39 cellular contexts compared by ENCODE assay signal in the genomic region with DNA sequence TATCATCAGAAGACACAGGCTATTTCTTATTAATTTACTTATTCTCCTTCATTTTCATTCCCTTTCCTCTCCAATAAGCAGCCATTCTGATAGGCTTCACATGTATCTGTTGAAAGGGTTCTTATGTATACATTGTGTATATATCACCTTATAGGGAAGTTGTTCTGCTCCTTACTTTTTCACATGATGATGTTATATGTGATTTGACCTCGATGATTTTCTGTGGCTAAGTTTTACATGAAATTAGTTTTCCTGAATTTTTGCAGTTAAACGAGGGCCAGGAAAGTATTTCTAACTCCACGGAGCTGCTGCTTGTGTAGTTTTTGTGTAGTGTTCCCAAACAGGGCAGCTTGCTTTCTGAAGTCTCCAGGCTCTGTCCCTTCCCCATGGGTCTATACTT.
"Had no signal": no experiment of that assay in that cellular context is flagged by ENCODE, and none has a peak within 500 bp of the region (broad histone marks: within the 10 kb centered on the region; RNA-seq: fewer than 3 reads in every experiment).

No MANE protein-coding gene starts in this region.

- H3K27me3 Mint-ChIP-seq: activated naive CD4-positive, alpha-beta T cell treated with anti-CD3 and anti-CD28 coated beads, Interleukin-2, amount 50 U/mL, for 24 hours; activated naive CD8-positive, alpha-beta T cell treated with anti-CD3 and anti-CD28 coated beads for 36 hours; activated naive CD8-positive, alpha-beta T cell treated with anti-CD3 and anti-CD28 coated beads, Interleukin-2, amount 50 U/mL, for 24 hours; activated T-cell treated with anti-CD3 and anti-CD28 coated beads, Interleukin-2, amount 50 U/mL, for 24 hours; activated T-helper 17 cell treated with anti-CD3 and anti-CD28 coated beads, Interleukin-2, amount 50 U/mL, for 72 hours; brain had no signal

- H3K9me3 Mint-ChIP-seq: activated naive CD4-positive, alpha-beta T cell treated with anti-CD3 and anti-CD28 coated beads for 36 hours; activated naive CD4-positive, alpha-beta T cell treated with anti-CD3 and anti-CD28 coated beads, Interleukin-2, amount 10 ng/mL, durations not matched to agents 7 days and 5 days; activated naive CD4-positive, alpha-beta T cell treated with anti-CD3 and anti-CD28 coated beads, Interleukin-2, amount 50 U/mL, for 24 hours; activated naive CD4-positive, alpha-beta T cell treated with anti-CD3 and anti-CD28 coated beads, Interleukin-2, amount 50 U/mL, for 72 hours; activated naive CD8-positive, alpha-beta T cell treated with anti-CD3 and anti-CD28 coated beads, Interleukin-2, amount 10 ng/mL, durations not matched to agents 7 days and 5 days; activated naive CD8-positive, alpha-beta T cell treated with anti-CD3 and anti-CD28 coated beads, Interleukin-2, amount 50 U/mL, for 24 hours; activated T-cell treated with anti-CD3 and anti-CD28 coated beads, Interleukin-2, amount 50 U/mL, for 24 hours; activated T-cell treated with anti-CD3 and anti-CD28 coated beads, Interleukin-2, amount 50 U/mL, for 4 hours; activated T-helper 1 cell treated with anti-CD3 and anti-CD28 coated beads, Interleukin-12 subunit alpha, Interleukin-12 subunit beta, Interleukin-2, Interleukin-4 antibody, amounts not matched to agents 30 ng/mL and 10 ng/mL and 1 ng/mL, durations not matched to agents 14 hours and 24 hours and 36 hours; activated T-helper 17 cell treated with anti-CD3 and anti-CD28 coated beads, Interleukin-2, amount 50 U/mL, for 72 hours; activated T-helper 2 cell treated with anti-CD3 and anti-CD28 coated beads, Interferon-gamma antibody, Interleukin-2, Interleukin-4, amounts not matched to agents 10 μg/mL and 5 μg/mL and 100 μg/mL, durations not matched to agents 14 hours and 24 hours and 36 hours had no signal

- H3K4me3 ChIP-seq: adrenal gland, ascending aorta, body of pancreas, breast epithelium, cardiac muscle cell had no signal

- H3K4me1 Mint-ChIP-seq: activated naive CD4-positive, alpha-beta T cell treated with anti-CD3 and anti-CD28 coated beads, Interleukin-2, amount 10 ng/mL, durations not matched to agents 7 days and 5 days; activated naive CD4-positive, alpha-beta T cell treated with anti-CD3 and anti-CD28 coated beads, Interleukin-2, amount 50 U/mL, for 24 hours; activated naive CD8-positive, alpha-beta T cell treated with anti-CD3 and anti-CD28 coated beads for 36 hours; activated naive CD8-positive, alpha-beta T cell treated with anti-CD3 and anti-CD28 coated beads, Interleukin-2, amount 10 ng/mL, durations not matched to agents 7 days and 5 days; activated naive CD8-positive, alpha-beta T cell treated with anti-CD3 and anti-CD28 coated beads, Interleukin-2, amount 50 U/mL, for 24 hours; activated T-helper 17 cell treated with anti-CD3 and anti-CD28 coated beads, Interleukin-2, amount 50 U/mL, for 72 hours; brain had no signal

- H3K27ac ChIP-seq: adrenal gland, ascending aorta, body of pancreas, brain microvascular endothelial cell, breast epithelium, cardiac muscle cell had no signal

- H3K36me3 Mint-ChIP-seq: activated naive CD4-positive, alpha-beta T cell treated with anti-CD3 and anti-CD28 coated beads, Interleukin-2, amount 10 ng/mL, durations not matched to agents 7 days and 5 days; activated naive CD4-positive, alpha-beta T cell treated with anti-CD3 and anti-CD28 coated beads, Interleukin-2, amount 50 U/mL, for 24 hours; activated naive CD4-positive, alpha-beta T cell treated with anti-CD3 and anti-CD28 coated beads, Interleukin-2, amount 50 U/mL, for 72 hours; activated naive CD8-positive, alpha-beta T cell; activated naive CD8-positive, alpha-beta T cell treated with anti-CD3 and anti-CD28 coated beads for 36 hours; activated naive CD8-positive, alpha-beta T cell treated with anti-CD3 and anti-CD28 coated beads, Interleukin-2, amount 10 ng/mL, durations not matched to agents 7 days and 5 days; brain had no signal

- DNase-seq: activated effector memory CD4-positive, alpha-beta T cell treated with anti-CD3 and anti-CD28 coated beads, Interleukin-2, amount 50 U/mL, for 16 hours; activated effector memory CD4-positive, alpha-beta T cell treated with Interleukin-2 at 50 U/mL for 16 hours; activated gamma-delta T cell; activated gamma-delta T cell treated with Interleukin-2 at 50 U/mL for 16 hours; activated naive CD4-positive, alpha-beta T cell; activated naive CD4-positive, alpha-beta T cell treated with anti-CD3 and anti-CD28 coated beads for 36 hours; activated naive CD4-positive, alpha-beta T cell treated with anti-CD3 and anti-CD28 coated beads, Interleukin-2, amount 10 ng/mL, durations not matched to agents 7 days and 5 days; activated naive CD4-positive, alpha-beta T cell treated with anti-CD3 and anti-CD28 coated beads, Interleukin-2, amount 50 U/mL, for 16 hours; activated naive CD4-positive, alpha-beta T cell treated with Interleukin-2 at 50 U/mL for 16 hours; activated naive CD8-positive, alpha-beta T cell treated with anti-CD3 and anti-CD28 coated beads for 36 hours; activated naive CD8-positive, alpha-beta T cell treated with anti-CD3 and anti-CD28 coated beads, Interleukin-2, amount 10 ng/mL, durations not matched to agents 7 days and 5 days; activated naive CD8-positive, alpha-beta T cell treated with anti-CD3 and anti-CD28 coated beads, Interleukin-2, amount 50 U/mL, for 24 hours; activated T-cell treated with anti-CD3 and anti-CD28 coated beads, Interleukin-2, amount 50 U/mL, for 24 hours; activated T-cell treated with anti-CD3 and anti-CD28 coated beads, Interleukin-2, amount 50 U/mL, for 4 hours; activated T-cell treated with anti-CD3 and anti-CD28 coated beads, Interleukin-2, amount 50 U/mL, for 48 hours; activated T-cell treated with anti-CD3 and anti-CD28 coated beads, Interleukin-2, amount 50 U/mL, for 72 hours; adrenal gland; amniotic stem cell; amygdala; anterior cingulate cortex; aorta; body of pancreas; brain microvascular endothelial cell; caudate nucleus; central memory CD4-positive, alpha-beta T cell; cerebellar nuclear complex had no signal

- H3K4me1 ChIP-seq: adrenal gland, ascending aorta, body of pancreas, breast epithelium had no signal

- H3K9me3 ChIP-seq: adrenal gland, ascending aorta, body of pancreas, breast epithelium had no signal

- H3K4me3 Mint-ChIP-seq: activated naive CD4-positive, alpha-beta T cell treated with anti-CD3 and anti-CD28 coated beads for 36 hours; activated naive CD4-positive, alpha-beta T cell treated with anti-CD3 and anti-CD28 coated beads, Interleukin-2, amount 10 ng/mL, durations not matched to agents 7 days and 5 days; activated naive CD4-positive, alpha-beta T cell treated with anti-CD3 and anti-CD28 coated beads, Interleukin-2, amount 50 U/mL, for 24 hours; activated naive CD8-positive, alpha-beta T cell; activated naive CD8-positive, alpha-beta T cell treated with anti-CD3 and anti-CD28 coated beads for 36 hours; activated naive CD8-positive, alpha-beta T cell treated with anti-CD3 and anti-CD28 coated beads, Interleukin-2, amount 10 ng/mL, durations not matched to agents 7 days and 5 days; activated naive CD8-positive, alpha-beta T cell treated with anti-CD3 and anti-CD28 coated beads, Interleukin-2, amount 50 U/mL, for 24 hours; activated T-cell treated with anti-CD3 and anti-CD28 coated beads, Interleukin-2, amount 50 U/mL, for 24 hours; activated T-cell treated with anti-CD3 and anti-CD28 coated beads, Interleukin-2, amount 50 U/mL, for 4 hours; activated T-cell treated with anti-CD3 and anti-CD28 coated beads, Interleukin-2, amount 50 U/mL, for 72 hours; activated T-helper 1 cell treated with anti-CD3 and anti-CD28 coated beads, Interleukin-12 subunit alpha, Interleukin-12 subunit beta, Interleukin-2, Interleukin-4 antibody, amounts not matched to agents 30 ng/mL and 10 ng/mL and 1 ng/mL, durations not matched to agents 14 hours and 24 hours and 36 hours; activated T-helper 17 cell treated with anti-CD3 and anti-CD28 coated beads, Interleukin-2, amount 50 U/mL, for 72 hours; brain had no signal

- H3K27me3 ChIP-seq: adrenal gland, ascending aorta, body of pancreas, brain microvascular endothelial cell, breast epithelium, cardiac muscle cell had no signal

- ATAC-seq: activated naive CD4-positive, alpha-beta T cell treated with anti-CD3 and anti-CD28 coated beads, Interleukin-2, amount 50 U/mL, for 72 hours; activated naive CD8-positive, alpha-beta T cell treated with anti-CD3 and anti-CD28 coated beads, Interleukin-2, amount 50 U/mL, for 24 hours; activated T-cell treated with anti-CD3 and anti-CD28 coated beads, Interleukin-2, amount 50 U/mL, for 4 hours; activated T-cell treated with anti-CD3 and anti-CD28 coated beads, Interleukin-2, amount 50 U/mL, for 72 hours; activated T-helper 17 cell treated with anti-CD3 and anti-CD28 coated beads, Interleukin-2, amount 50 U/mL, for 72 hours; body of pancreas had no signal

- H3K36me3 ChIP-seq: adrenal gland, ascending aorta, brain microvascular endothelial cell, breast epithelium, cardiac muscle cell had no signal

- FAIRE-seq: astrocyte, bronchial epithelial cell, colon had no signal

- H3K27ac Mint-ChIP-seq: activated naive CD4-positive, alpha-beta T cell treated with anti-CD3 and anti-CD28 coated beads for 36 hours; activated naive CD4-positive, alpha-beta T cell treated with anti-CD3 and anti-CD28 coated beads, Interleukin-2, amount 10 ng/mL, durations not matched to agents 7 days and 5 days; activated naive CD4-positive, alpha-beta T cell treated with anti-CD3 and anti-CD28 coated beads, Interleukin-2, amount 50 U/mL, for 24 hours; activated naive CD4-positive, alpha-beta T cell treated with anti-CD3 and anti-CD28 coated beads, Interleukin-2, amount 50 U/mL, for 72 hours; activated naive CD8-positive, alpha-beta T cell; activated naive CD8-positive, alpha-beta T cell treated with anti-CD3 and anti-CD28 coated beads for 36 hours; activated naive CD8-positive, alpha-beta T cell treated with anti-CD3 and anti-CD28 coated beads, Interleukin-2, amount 10 ng/mL, durations not matched to agents 7 days and 5 days; activated naive CD8-positive, alpha-beta T cell treated with anti-CD3 and anti-CD28 coated beads, Interleukin-2, amount 50 U/mL, for 24 hours; activated T-cell treated with anti-CD3 and anti-CD28 coated beads, Interleukin-2, amount 50 U/mL, for 24 hours; activated T-cell treated with anti-CD3 and anti-CD28 coated beads, Interleukin-2, amount 50 U/mL, for 72 hours; activated T-helper 1 cell treated with anti-CD3 and anti-CD28 coated beads, Interleukin-12 subunit alpha, Interleukin-12 subunit beta, Interleukin-2, Interleukin-4 antibody, amounts not matched to agents 30 ng/mL and 10 ng/mL and 1 ng/mL, durations not matched to agents 14 hours and 24 hours and 36 hours; activated T-helper 17 cell treated with anti-CD3 and anti-CD28 coated beads, Interleukin-2, amount 50 U/mL, for 72 hours; activated T-helper 2 cell treated with anti-CD3 and anti-CD28 coated beads, Interferon-gamma antibody, Interleukin-2, Interleukin-4, amounts not matched to agents 10 μg/mL and 5 μg/mL and 100 μg/mL, durations not matched to agents 14 hours and 24 hours and 36 hours; brain had no signal
